In genomic region chr1:184228558-184228957, GRCh38 we compare ENCODE assay signal across 35 cellular contexts.
"Had no signal": no experiment of that assay in that cellular context is flagged by ENCODE, and none has a peak within 500 bp of the region (broad histone marks: within the 10 kb centered on the region; RNA-seq: fewer than 3 reads in every experiment).

No MANE protein-coding gene starts in this region.

- H3K27me3 ChIP-seq: MG63 had no signal

- H3K36me3 ChIP-seq: MG63 had no signal

- H3K4me3 ChIP-seq: MG63 had no signal

- DNase-seq: Karpas-422, Kasumi-1, MG63, MM.1S, MV-4-11, NCI-H1048, NCI-H1092, NCI-H1092 treated with DMSO at 0.1 percent for 48 hours, NCI-H1105, NCI-H1105 treated with DMSO at 0.1 percent for 48 hours, NCI-H1417, NCI-H1417 treated with DMSO at 0.1 percent for 48 hours, NCI-H1436, NCI-H1436 treated with DMSO at 0.1 percent for 48 hours, NCI-H146, NCI-H1694, NCI-H1694 treated with DMSO at 0.1 percent for 48 hours, NCI-H187, NCI-H187 treated with DMSO at 0.1 percent for 48 hours, NCI-H1930, NCI-H2029, NCI-H2029 treated with DMSO at 0.1 percent for 48 hours, NCI-H2081, NCI-H2081 treated with DMSO at 0.1 percent for 48 hours, NCI-H2107, NCI-H2171, NCI-H2171 treated with DMSO at 0.1 percent for 48 hours, NCI-H2227 treated with DMSO at 0.1 percent for 48 hours, NCI-H226, NCI-H345, NCI-H446, NCI-H446 treated with DMSO at 0.1 percent for 48 hours, NCI-H510A, NCI-H510A treated with DMSO at 0.1 percent for 48 hours, NCI-H524 had no signal
